18 cellular contexts compared by ENCODE assay signal in the genomic region with DNA sequence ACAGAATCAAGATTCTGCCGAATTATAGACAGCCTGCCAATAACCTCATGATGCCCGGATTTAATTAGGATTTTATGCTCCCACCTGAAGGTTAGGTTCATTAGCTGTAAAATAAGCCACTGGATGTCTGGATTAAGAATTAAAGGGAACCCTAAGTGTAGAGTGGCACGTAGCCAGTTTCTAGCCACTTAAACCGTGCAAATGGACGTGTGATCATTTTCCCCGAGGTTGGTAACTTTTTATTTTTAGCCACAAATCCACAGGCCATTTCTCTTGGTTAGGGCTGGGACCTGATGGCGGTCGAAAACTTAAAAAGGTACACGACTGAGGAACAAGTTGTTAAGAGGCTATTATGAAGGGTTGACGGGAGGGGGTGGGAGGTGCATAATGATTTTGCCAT.
"Had no signal": no experiment of that assay in that cellular context is flagged by ENCODE, and none has a peak within 500 bp of the region (broad histone marks: within the 10 kb centered on the region; RNA-seq: fewer than 3 reads in every experiment).

No MANE protein-coding gene starts in this region.

- H3K27ac ChIP-seq: body of pancreas, esophagus squamous epithelium, right atrium auricular region, tibial nerve had no signal

- H3K4me1 ChIP-seq: body of pancreas, esophagus squamous epithelium, right atrium auricular region, tibial nerve had no signal

- H3K36me3 ChIP-seq: esophagus squamous epithelium, right atrium auricular region, tibial nerve had no signal

- DNase-seq: activated B cell treated with CpG ODN at 0.5 μM for 24 hours; activated CD4-positive, alpha-beta memory T cell treated with anti-CD3 and anti-CD28 coated beads, Interleukin-2, amount 10 ng/mL, durations not matched to agents 7 days and 5 days; activated CD4-positive, alpha-beta T cell treated with anti-CD3 and anti-CD28 coated beads for 48 hours; activated CD8-positive, alpha-beta memory T cell treated with anti-CD3 and anti-CD28 coated beads, Interleukin-2, amount 10 ng/mL, durations not matched to agents 7 days and 5 days; activated naive CD4-positive, alpha-beta T cell; activated naive CD8-positive, alpha-beta T cell treated with anti-CD3 and anti-CD28 coated beads, Interleukin-2, amount 10 ng/mL, durations not matched to agents 7 days and 5 days; amygdala; body of pancreas; dermis blood vessel endothelial cell; effector memory CD8-positive, alpha-beta T cell; esophagus squamous epithelium; left ventricle myocardium superior; naive B cell; stimulated activated CD4-positive, alpha-beta T cell treated with anti-CD3 and anti-CD28 coated beads, Interleukin-2, amount 100 ng/mL, for 24 hours; stimulated activated naive CD4-positive, alpha-beta T cell treated with Interleukin-2 at 50 U/mL for 16 hours had no signal

- H3K27me3 ChIP-seq: body of pancreas, esophagus squamous epithelium, right atrium auricular region, tibial nerve had no signal

- H3K9me3 ChIP-seq: body of pancreas, esophagus squamous epithelium, right atrium auricular region, tibial nerve had no signal

- ATAC-seq: activated CD8-positive, alpha-beta memory T cell treated with anti-CD3 and anti-CD28 coated beads, Interleukin-2, amount 10 ng/mL, durations not matched to agents 7 days and 5 days; activated T-helper 17 cell treated with anti-CD3 and anti-CD28 coated beads, Interleukin-2, amount 50 U/mL, for 72 hours; body of pancreas; effector memory CD8-positive, alpha-beta T cell; left ventricle myocardium superior had no signal

- H3K4me3 ChIP-seq: body of pancreas, esophagus squamous epithelium, right atrium auricular region, tibial nerve had no signal
